ENCODE assay signal across 8 cellular contexts in genomic region chr17:45784583-45785372, GRCh38.
DNase-seq lines count a peak whose midpoint lies in the region; ATAC-seq lines count a peak whose summit lies in the region.

No MANE protein-coding gene starts in this region.

- H3K4me1 ChIP-seq in adipocyte (ENCODE audit: control insufficient read depth, insufficient read depth, low read length) (peaks cover 3% of the 10 kb centered on the region), iPS-20b (ENCODE audit: insufficient read depth, low read length) (peaks cover 5% of the 10 kb centered on the region; the same call in 1 of the 2 replicates)

- H3K9me3 ChIP-seq in adipocyte (ENCODE audit: control insufficient read depth, low read length) (no peaks in the 10 kb centered on the region), iPS-20b (ENCODE audit: insufficient read depth, low read depth, low read length) (no peaks in the 10 kb centered on the region; the same call in 1 of the 2 replicates)

- H3K9ac ChIP-seq in adipocyte (ENCODE audit: low read length) (no peak overlapping the region), iPS-20b (ENCODE audit: low read depth, low read length) (no peak overlapping the region)

- H3K36me3 ChIP-seq in adipocyte (ENCODE audit: control insufficient read depth, insufficient read depth, low read length, severe bottlenecking) (no peaks in the 10 kb centered on the region), iPS-20b (ENCODE audit: insufficient read depth, low read depth, low read length) (no peaks in the 10 kb centered on the region)

- no peak overlapping the region for H3K27ac ChIP-seq in iPS-20b (ENCODE audit: low read length)

- peak; percentile 25 for DNase-seq in NCI-H1092 treated with DMSO at 0.1 percent for 48 hours (lab: John Stamatoyannopoulos, UW)
- no peak for DNase-seq in NCI-H1092 (lab: John Stamatoyannopoulos, UW)
- peak; percentile 19 to 44 for DNase-seq in SHP77 (lab: John Stamatoyannopoulos, UW)
- peak; percentile 45 for DNase-seq in adipocyte (ENCODE audit: low read depth)
- peak; percentile 32 for DNase-seq in stimulated activated CD4-positive, alpha-beta T cell treated with anti-CD3 and anti-CD28 coated beads, Interleukin-12 subunit alpha, Interleukin-12 subunit beta, amount 100 ng/mL, for 4 hours
- no peak for DNase-seq in NCI-H1048 (lab: John Stamatoyannopoulos, UW)

- H3K27me3 ChIP-seq in adipocyte (replicated peaks; ENCODE audit: control insufficient read depth, insufficient read depth, low read length) (peaks cover 77% of the 10 kb centered on the region), iPS-20b (ENCODE audit: insufficient read depth, low read length) (peaks cover 86% of the 10 kb centered on the region)

- no peak for ATAC-seq in GM21390 (IDR thresholded peaks at IDR 0.05; ENCODE audit: unreplicated experiment)

- H3K4me3 ChIP-seq in adipocyte (ENCODE audit: low read length) = peak overlapping the region; percentile 37
- H3K4me3 ChIP-seq in iPS-20b (ENCODE audit: low read length) = peak overlapping the region; percentile 64

Comparison
In these comparisons a context has a peak if more than half of its experiments do, and no peak if none do; other contexts are left out.
1. DNase-seq: peak in NCI-H1092 treated with DMSO at 0.1 percent for 48 hours (single experiment), SHP77 (2 of 2), adipocyte (single experiment) and stimulated activated CD4-positive, alpha-beta T cell treated with anti-CD3 and anti-CD28 coated beads, Interleukin-12 subunit alpha, Interleukin-12 subunit beta, amount 100 ng/mL, for 4 hours (single experiment); none in NCI-H1092 (single experiment) and NCI-H1048 (single experiment).